Comparison of ENCODE assay signal across 8 cellular contexts in the genomic region with DNA sequence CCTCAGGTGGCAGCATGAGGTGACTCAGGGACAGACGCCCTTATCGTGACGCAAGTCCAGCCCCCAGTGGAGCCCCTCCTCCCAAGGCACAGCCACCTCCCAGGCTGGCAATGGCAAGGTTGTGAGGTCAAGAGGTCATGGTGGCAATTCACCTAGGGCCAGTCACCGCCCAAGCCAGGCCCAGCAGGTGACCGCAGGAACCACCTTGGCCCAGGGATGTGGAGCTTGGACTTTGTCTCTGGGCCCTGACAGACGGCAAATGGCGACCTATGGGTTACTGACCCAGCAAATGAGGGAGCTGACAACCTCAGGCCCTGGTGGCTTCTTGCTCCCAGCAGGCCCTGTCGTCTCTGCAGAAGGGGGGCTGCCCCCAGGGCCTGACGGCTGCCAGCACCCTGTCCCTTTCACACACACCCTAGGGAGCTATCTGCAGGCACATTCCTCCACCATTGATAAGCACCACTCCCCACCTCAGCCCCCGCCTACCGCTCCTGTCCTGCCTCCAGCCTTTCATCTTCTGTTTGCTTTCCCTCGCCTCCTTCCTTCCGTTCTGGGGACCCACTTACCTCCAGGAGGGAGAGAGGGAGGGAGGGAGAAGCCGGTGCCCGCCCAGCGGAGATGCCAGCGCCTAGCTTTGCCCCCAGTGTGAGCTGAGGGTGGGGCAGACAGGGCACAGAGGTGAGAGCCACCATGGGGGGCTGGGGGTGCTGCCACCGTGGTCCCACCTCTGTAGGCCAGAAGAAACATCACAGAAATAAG. TPM values are rescaled to one million over a fixed set of nuclear protein-coding genes. Genes with fewer than 3 reads are reported as not detected.
DNase-seq lines count a peak whose midpoint lies in the region; ATAC-seq and TF ChIP-seq lines count a peak whose summit lies in the region.

No MANE protein-coding gene starts in this region.

- intact Hi-C loops in heart right ventricle (cut with DNase I): loop anchor here in 3 of 10 donors (5.0 kb wide), 2 partner anchors 39 to 61 kb away; no protein-coding TSS in a partner anchor

- no peaks in the 10 kb centered on the region for H3K27me3 ChIP-seq in SJSA1 (replicated peaks)
- no peaks in the 10 kb centered on the region for H3K27me3 ChIP-seq in heart right ventricle
- peaks cover 16 to 36% (median 20%) of the 10 kb centered on the region in 3 donors for H3K27me3 ChIP-seq in skeletal muscle tissue (ENCODE audit: control insufficient read depth in 3 of 3, insufficient read depth in 3 of 3, low read length in 3 of 3)

- H3K4me3 ChIP-seq in SJSA1 (no peak overlapping the region), heart right ventricle (peak overlapping the region in 2 of 10 donors; percentile 8 to 35), skeletal muscle tissue (ENCODE audit: low read length in 3 of 3) (no peak overlapping the region)

- peak; percentile 31 for DNase-seq in HCEC 1CT
- DNase-seq in SJSA1 (ENCODE audit: low read depth in 1 of 2, low spot score in 2 of 2): peak; percentile 62 to 81
- peak; percentile 73 to 75 for DNase-seq in heart right ventricle
- DNase-seq in germinal center (ENCODE audit: low spot score): no peak
- no peak for DNase-seq in activated T-cell treated with anti-CD3 and anti-CD28 coated beads, Interleukin-2, amount 50 U/mL, for 48 hours
- no peak for DNase-seq in NCI-H446 (lab: John Stamatoyannopoulos, UW)

- TF ChIP-seq CTCF in heart right ventricle (IDR thresholded peaks at IDR 0.05): no peak

- H3K4me1 ChIP-seq in SJSA1 (replicated peaks): peaks cover 93% of the 10 kb centered on the region
- H3K4me1 ChIP-seq in heart right ventricle: peaks cover 65 to 97% (median 93%) of the 10 kb centered on the region in 9 donors
- peaks cover 58 to 70% (median 62%) of the 10 kb centered on the region in 3 donors for H3K4me1 ChIP-seq in skeletal muscle tissue (ENCODE audit: control insufficient read depth in 3 of 3, insufficient read depth in 3 of 3, low read length in 3 of 3)

- no peak overlapping the region for H3K9ac ChIP-seq in skeletal muscle tissue (ENCODE audit: low read depth in 1 of 3, low read length in 3 of 3)

- H3K36me3 ChIP-seq in SJSA1: peaks cover 91% of the 10 kb centered on the region
- H3K36me3 ChIP-seq in heart right ventricle: peaks cover 0 to 34% (median 8%) of the 10 kb centered on the region in 9 donors
- H3K36me3 ChIP-seq in skeletal muscle tissue (ENCODE audit: control insufficient read depth in 3 of 3, insufficient read depth in 3 of 3, low read length in 3 of 3): peaks cover under 1 to 13% (median 6%) of the 10 kb centered on the region in 3 donors

- ATAC-seq in heart right ventricle (peak; percentile 16 to 75 (median 46)), GM21737 (IDR thresholded peaks at IDR 0.05; ENCODE audit: unreplicated experiment) (no peak)

- H3K27ac ChIP-seq in SJSA1 (peak overlapping the region; percentile 95), heart right ventricle (peak overlapping the region; percentile 72 to 99 (median 96)), skeletal muscle tissue (ENCODE audit: low read depth, low read length) (peak overlapping the region; percentile 75)

- H3K9me3 ChIP-seq in SJSA1 (replicated peaks) (no peaks in the 10 kb centered on the region), heart right ventricle (no peaks in the 10 kb centered on the region), skeletal muscle tissue (ENCODE audit: control insufficient read depth in 3 of 3, low read length in 3 of 3) (no peaks in the 10 kb centered on the region)

- WGBS in heart right ventricle, 2 donors: 48 to 56% methylated on average over 18 of the region's 18 CpGs

RNA-seq across cellular contexts. Expression of a gene that starts 12.1 kb away (rescaled TPM):
- 44.0 and 51.0 TPM in 2 replicates for total RNA-seq in SJSA1 (2014; rRNA removed; shearing (Covaris generic))
- total RNA-seq in heart right ventricle (10 to 100 TPM in 9 of 10 donors, 1 to 10 TPM in 1; 8.3 to 25.1 (median 11.9) TPM), skeletal muscle tissue (5.2 TPM)
- polyA plus RNA-seq in heart right ventricle: 1 to 10 TPM; 7.8 to 9.3 TPM

Comparison
In these comparisons a context has a peak if more than half of its experiments do, and no peak if none do; other contexts are left out.
1. DNase-seq: peak in HCEC 1CT (single experiment), SJSA1 (2 of 2) and heart right ventricle (2 of 2); none in germinal center (single experiment), activated T-cell treated with anti-CD3 and anti-CD28 coated beads, Interleukin-2, amount 50 U/mL, for 48 hours (0 of 2) and NCI-H446 (0 of 2).
2. Peak in every context shown above with its lines, with median percentiles within 50 percentile points of each other: H3K27ac ChIP-seq.